In genomic region chr19:10219678-10220077, GRCh38 we compare ENCODE assay signal across 1 cellular context.
TF ChIP-seq lines count a peak whose summit lies in the region.

No MANE protein-coding gene starts in this region.

TF ChIP-seq in A549, 52 proteins besides CTCF, POLR2A, EP300 and RAD21 (continued from another document):
- TF ChIP-seq REST (IDR thresholded peaks at IDR 0.05), result no peak
- TF ChIP-seq HDAC2 (IDR thresholded peaks at IDR 0.05), result no peak
